26 cellular contexts compared by ENCODE assay signal in genomic region chr18:35464731-35465728, GRCh38. TPM values are rescaled to one million over a fixed set of nuclear protein-coding genes. Genes with fewer than 3 reads are reported as not detected.
A peak's percentile ranks its signal among the peaks of the same experiment; 100 is the strongest.
DNase-seq lines count a peak whose midpoint lies in the region; ATAC-seq and TF ChIP-seq lines count a peak whose summit lies in the region.
"Had no signal": no experiment of that assay in that cellular context is flagged by ENCODE, and none has a peak within 500 bp of the region (broad histone marks: within the 10 kb centered on the region; RNA-seq: fewer than 3 reads in every experiment).

No MANE protein-coding gene starts in this region.

- H3K79me2 ChIP-seq in Karpas-422 (ENCODE audit: low read length) (peaks cover 17% of the 10 kb centered on the region; the same call in 1 of the 2 replicates), GM23248 (ENCODE audit: insufficient read depth) (no peaks in the 10 kb centered on the region)

- intact Hi-C loops in adrenal gland (cut with DNase I), result no loop called here

- WGBS in adrenal gland, 4 donors, result 83 to 89% (median 84%) methylated on average over 4 of the region's 4 CpGs
- 93 to 99% methylated on average over 4 of the region's 4 CpGs for WGBS in GM23248 (ENCODE audit: low coverage in 1 of 2, low lambda C conversion rate in 2 of 2, missing lambda C conversion rate in 2 of 2), 2 experiments

- H3K9me3 Mint-ChIP-seq in endothelial cell (ENCODE audit: unreplicated experiment), result no peaks in the 10 kb centered on the region
- H3K9me3 Mint-ChIP-seq: activated CD4-positive, alpha-beta memory T cell treated with anti-CD3 and anti-CD28 coated beads, Interleukin-2, amount 10 ng/mL, durations not matched to agents 7 days and 5 days; activated naive CD4-positive, alpha-beta T cell treated with anti-CD3 and anti-CD28 coated beads, Interleukin-2, amount 50 U/mL, for 72 hours; activated T-helper 2 cell treated with anti-CD3 and anti-CD28 coated beads, Interferon-gamma antibody, Interleukin-2, Interleukin-4, amounts not matched to agents 10 μg/mL and 5 μg/mL and 100 μg/mL, durations not matched to agents 14 hours and 24 hours and 36 hours; naive B cell had no signal

- H3K4me3 Mint-ChIP-seq in endothelial cell (ENCODE audit: unreplicated experiment), result peak overlapping the region; percentile 85
- H3K4me3 Mint-ChIP-seq: activated CD4-positive, alpha-beta memory T cell treated with anti-CD3 and anti-CD28 coated beads, Interleukin-2, amount 10 ng/mL, durations not matched to agents 7 days and 5 days; B cell had no signal

- ATAC-seq in HG03175 (IDR thresholded peaks at IDR 0.05; ENCODE audit: unreplicated experiment) (no peak), GM18861 (IDR thresholded peaks at IDR 0.05; ENCODE audit: unreplicated experiment) (no peak)
- ATAC-seq: A549; activated naive CD4-positive, alpha-beta T cell treated with anti-CD3 and anti-CD28 coated beads, Interleukin-2, amount 50 U/mL, for 72 hours; HCT116; left colon had no signal

- H3F3A ChIP-seq in GM23248 (ENCODE audit: insufficient read depth), result no peaks in the 10 kb centered on the region

- TF ChIP-seq POLR2A in adrenal gland (IDR thresholded peaks at IDR 0.05), result no peak

- H3K36me3 ChIP-seq in BLaER1, result no peaks in the 10 kb centered on the region
- no peaks in the 10 kb centered on the region; the same call in 1 of the 2 replicates for H3K36me3 ChIP-seq in Karpas-422 (ENCODE audit: insufficient read depth, low read length)
- no peaks in the 10 kb centered on the region for H3K36me3 ChIP-seq in adrenal gland (replicated peaks in 1 of 2)
- no peaks in the 10 kb centered on the region for H3K36me3 ChIP-seq in GM23248 (ENCODE audit: low read depth)

- H3K27me3 Mint-ChIP-seq in endothelial cell (ENCODE audit: unreplicated experiment), result peaks cover 2% of the 10 kb centered on the region
- H3K27me3 Mint-ChIP-seq: activated CD4-positive, alpha-beta memory T cell treated with anti-CD3 and anti-CD28 coated beads, Interleukin-2, amount 10 ng/mL, durations not matched to agents 7 days and 5 days; B cell; naive B cell had no signal

- peaks cover 74% of the 10 kb centered on the region for H3K4me1 Mint-ChIP-seq in endothelial cell (ENCODE audit: unreplicated experiment)
- H3K4me1 Mint-ChIP-seq: activated CD4-positive, alpha-beta memory T cell treated with anti-CD3 and anti-CD28 coated beads, Interleukin-2, amount 10 ng/mL, durations not matched to agents 7 days and 5 days had no signal

- H3K9me3 ChIP-seq in BLaER1, result no peaks in the 10 kb centered on the region; the same call in 1 of the 2 replicates
- no peaks in the 10 kb centered on the region for H3K9me3 ChIP-seq in Karpas-422 (ENCODE audit: low read length)
- H3K9me3 ChIP-seq in adrenal gland (replicated peaks in 1 of 3), result no peaks in the 10 kb centered on the region
- H3K9me3 ChIP-seq in GM23248 (ENCODE audit: low read depth), result no peaks in the 10 kb centered on the region
- H3K9me3 ChIP-seq: A549, upper lobe of left lung had no signal

- H3K36me3 Mint-ChIP-seq in endothelial cell (ENCODE audit: low read depth, unreplicated experiment), result peaks cover 4% of the 10 kb centered on the region
- H3K36me3 Mint-ChIP-seq: activated naive CD4-positive, alpha-beta T cell treated with anti-CD3 and anti-CD28 coated beads, Interleukin-2, amount 50 U/mL, for 72 hours had no signal

- H3K27ac ChIP-seq in BLaER1 (peak overlapping the region; percentile 97), Karpas-422 (ENCODE audit: low read length) (peak overlapping the region; percentile 99), adrenal gland (no peak overlapping the region), GM23248 (no peak overlapping the region)

- no peaks in the 10 kb centered on the region for H3K9me2 ChIP-seq in Karpas-422 (replicated peaks; ENCODE audit: insufficient read depth, low read length)
- no peaks in the 10 kb centered on the region for H3K9me2 ChIP-seq in GM23248 (ENCODE audit: insufficient read depth)

- in situ Hi-C loops in GM23248 (cut with MboI), result no loop called here

- no peaks in the 10 kb centered on the region for H3K27me3 ChIP-seq in BLaER1
- H3K27me3 ChIP-seq in Karpas-422 (ENCODE audit: low read length), result no peaks in the 10 kb centered on the region
- no peaks in the 10 kb centered on the region for H3K27me3 ChIP-seq in adrenal gland
- H3K27me3 ChIP-seq in GM23248 (replicated peaks; ENCODE audit: insufficient read depth), result no peaks in the 10 kb centered on the region
- H3K27me3 ChIP-seq: upper lobe of left lung had no signal

- peak overlapping the region; percentile 94 for H3K4me2 ChIP-seq in BLaER1
- H3K4me2 ChIP-seq in Karpas-422 (ENCODE audit: low read depth, low read length, poor library complexity, severe bottlenecking), result peak overlapping the region; percentile 77
- H3K4me2 ChIP-seq in GM23248 (ENCODE audit: unreplicated experiment), result no peak overlapping the region
- H3K4me2 ChIP-seq: A549 had no signal

- peak overlapping the region; percentile 83; the same call in 1 of the 2 replicates for H3K9ac ChIP-seq in BLaER1
- peak overlapping the region; percentile 90 for H3K9ac ChIP-seq in Karpas-422 (ENCODE audit: low read length)
- H3K9ac ChIP-seq in GM23248, result no peak overlapping the region

- DNase-seq in Karpas-422 (peak; percentile 92), OCI-M2 (lab: John Stamatoyannopoulos, UW; ENCODE audit: unreplicated experiment) (peak; percentile 31), endothelial cell (ENCODE audit: low spot score) (no peak), adrenal gland (no peak), GM23248 (no peak)
- DNase-seq: activated CD4-positive, alpha-beta memory T cell treated with anti-CD3 and anti-CD28 coated beads, Interleukin-2, amount 10 ng/mL, durations not matched to agents 7 days and 5 days; central memory CD4-positive, alpha-beta T cell; COR-L47; head of caudate nucleus; left colon; naive B cell; NCI-H1048; NCI-H187 treated with DMSO at 0.1 percent for 48 hours; NCI-H526 treated with DMSO at 0.1 percent for 48 hours; stimulated activated CD4-positive, alpha-beta T cell treated with anti-CD3 and anti-CD28 coated beads, Interleukin-2, amount 100 ng/mL, for 24 hours; T1000; upper lobe of left lung had no signal

- H2AFZ ChIP-seq in Karpas-422 (ENCODE audit: low read length), result no peak overlapping the region
- H2AFZ ChIP-seq in GM23248, result no peak overlapping the region

- H3K4me3 ChIP-seq in BLaER1, result peak overlapping the region; percentile 57; the same call in 1 of the 2 replicates
- H3K4me3 ChIP-seq in Karpas-422 (ENCODE audit: low read length), result peak overlapping the region; percentile 62
- no peak overlapping the region for H3K4me3 ChIP-seq in adrenal gland
- H3K4me3 ChIP-seq in GM23248, result no peak overlapping the region
- H3K4me3 ChIP-seq: A549, skin epidermis, upper lobe of left lung had no signal

- H3K27ac Mint-ChIP-seq in endothelial cell (ENCODE audit: unreplicated experiment), result peak overlapping the region; percentile 3
- H3K27ac Mint-ChIP-seq: activated CD4-positive, alpha-beta memory T cell treated with anti-CD3 and anti-CD28 coated beads, Interleukin-2, amount 10 ng/mL, durations not matched to agents 7 days and 5 days; activated naive CD4-positive, alpha-beta T cell treated with anti-CD3 and anti-CD28 coated beads, Interleukin-2, amount 50 U/mL, for 72 hours; activated T-helper 2 cell treated with anti-CD3 and anti-CD28 coated beads, Interferon-gamma antibody, Interleukin-2, Interleukin-4, amounts not matched to agents 10 μg/mL and 5 μg/mL and 100 μg/mL, durations not matched to agents 14 hours and 24 hours and 36 hours had no signal

- H4K20me1 ChIP-seq in BLaER1 (no peaks in the 10 kb centered on the region), Karpas-422 (ENCODE audit: insufficient read depth, low read depth, low read length) (no peaks in the 10 kb centered on the region), GM23248 (ENCODE audit: insufficient read depth) (no peaks in the 10 kb centered on the region)

- H3K4me1 ChIP-seq in BLaER1, result peaks cover 84% of the 10 kb centered on the region
- H3K4me1 ChIP-seq in Karpas-422 (ENCODE audit: low read length), result peaks cover 71% of the 10 kb centered on the region
- H3K4me1 ChIP-seq in adrenal gland (replicated peaks in 1 of 2), result peaks cover 0 to 8% of the 10 kb centered on the region in 2 donors
- peaks cover 6% of the 10 kb centered on the region for H3K4me1 ChIP-seq in GM23248 (ENCODE audit: insufficient read depth)

- TF ChIP-seq CTCF in endothelial cell (IDR thresholded peaks at IDR 0.05; ENCODE audit: unreplicated experiment) (no peak), adrenal gland (IDR thresholded peaks at IDR 0.05) (no peak)

RNA-seq across cellular contexts. Expression of gene INO80C, which starts 32.7 kb away (rescaled TPM):
- 83.4 and 108 TPM in 2 replicates for total RNA-seq in Karpas-422 (2014; rRNA removed; shearing (Covaris generic); ENCODE audit: low replicate concordance)
- 29.7 TPM for total RNA-seq in endothelial cell (ENCODE audit: unreplicated experiment)
- total RNA-seq in adrenal gland, result 10 to 100 TPM in 4 of 8 donors, 1 to 10 TPM in 4; 3.6 to 29.6 (median 14.5) TPM
- 10 to 100 TPM; 19.2 to 25.6 (median 25.3) TPM for polyA plus RNA-seq in adrenal gland
- total RNA-seq in GM23248 (2014; rRNA removed; shearing (Covaris generic)), result 0.97 and 2.3 TPM in 2 replicates
- polyA plus RNA-seq in GM23248 (2016; fragmentation: Nextera tagmentation; extraction: Ambion mirVana), result 9.0 and 9.4 TPM in 2 replicates

Comparison
In these comparisons a context has a peak if more than half of its experiments do, and no peak if none do; other contexts are left out.
1. H3K27ac ChIP-seq: peak in BLaER1 (single experiment) and Karpas-422 (single experiment); none in adrenal gland (0 of 5) and GM23248 (single experiment).
2. H3K4me3 ChIP-seq: peak in BLaER1 (single experiment) and Karpas-422 (single experiment); none in adrenal gland (0 of 4) and GM23248 (single experiment).
3. DNase-seq: peak in Karpas-422 (single experiment) and OCI-M2 (single experiment); none in endothelial cell (single experiment), adrenal gland (0 of 7) and GM23248 (single experiment).